In the genomic region with DNA sequence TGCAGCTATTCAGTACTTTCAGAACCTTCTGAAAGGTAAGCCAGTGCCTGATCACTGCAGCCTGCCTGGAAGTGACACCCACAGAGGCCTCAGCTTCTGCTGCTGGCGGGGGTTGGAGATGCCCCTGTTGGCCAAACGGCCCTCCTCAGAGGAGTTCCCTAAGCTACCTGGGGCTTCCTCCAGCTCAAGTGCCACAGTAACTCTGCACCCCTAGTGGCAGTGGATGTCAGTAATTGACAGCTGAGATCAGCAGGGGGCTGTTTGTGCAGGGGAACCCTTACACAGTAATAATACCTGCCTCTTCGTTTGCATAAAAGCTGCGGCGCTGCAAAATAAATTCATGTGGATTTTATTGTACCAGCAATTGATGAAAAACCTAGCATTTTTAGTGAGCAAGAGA, we compare ENCODE assay signal across 15 cellular contexts. TPM values are rescaled to one million over a fixed set of nuclear protein-coding genes. Genes with fewer than 3 reads are reported as not detected.
DNase-seq lines count a peak whose midpoint lies in the region; ATAC-seq and TF ChIP-seq lines count a peak whose summit lies in the region.
"Had no signal": no experiment of that assay in that cellular context is flagged by ENCODE, and none has a peak within 500 bp of the region (broad histone marks: within the 10 kb centered on the region; RNA-seq: fewer than 3 reads in every experiment).

No MANE protein-coding gene starts in this region.

- H3K27me3 ChIP-seq in testis, result no peaks in the 10 kb centered on the region

- intact Hi-C loops in testis (cut with DNase I; ENCODE audit: low total_unique reads), result no loop called here

- POLR2A ChIA-PET in WTC11 (lab: Charles Lee), result no interaction called here

- no peak overlapping the region for H3K4me3 ChIP-seq in testis

- H3K4me1 Mint-ChIP-seq in WTC11, result no peaks in the 10 kb centered on the region
- no peaks in the 10 kb centered on the region for H3K4me1 Mint-ChIP-seq in stimulated activated naive B cell treated with anti-CD40 and anti-IgM and Interleukin-4, amounts not matched to agents 10 μg/mL and 1 μg/mL and 100 μg/mL, for 72 hours

- CTCF ChIA-PET in WTC11 (lab: Charles Lee), result interaction anchor here (1.6 to 1.9 kb wide), 2 partner anchors 12 to 39 kb away, joined by 7 to 8 read pairs; no protein-coding TSS in a partner anchor

- H3K9me3 ChIP-seq in testis, result no peaks in the 10 kb centered on the region

- H3K9me3 Mint-ChIP-seq in WTC11, result no peaks in the 10 kb centered on the region
- no peaks in the 10 kb centered on the region for H3K9me3 Mint-ChIP-seq in stimulated activated naive B cell treated with anti-CD40 and anti-IgM and Interleukin-4, amounts not matched to agents 10 μg/mL and 1 μg/mL and 100 μg/mL, for 72 hours

- TF ChIP-seq CTCF in WTC11 (IDR thresholded peaks at IDR 0.05) (no peak), testis (IDR thresholded peaks at IDR 0.05) (no peak)

- no peak for TF ChIP-seq POLR2A in testis (IDR thresholded peaks at IDR 0.05)

- peak; percentile 11 for DNase-seq in activated gamma-delta T cell treated with Interleukin-2 at 50 U/mL for 16 hours
- DNase-seq in activated gamma-delta T cell (lab: John Stamatoyannopoulos, UW), result no peak
- DNase-seq in HuH-7 (ENCODE audit: low spot score), result peak; percentile 27
- peak; percentile 17 for DNase-seq in WTC11 (ENCODE audit: low spot score)
- DNase-seq in stimulated activated naive B cell treated with anti-CD40 and anti-IgM and Interleukin-4, amounts not matched to agents 10 μg/mL and 1 μg/mL and 100 μg/mL, for 72 hours, result no peak
- no peak for DNase-seq in stimulated activated CD4-positive, alpha-beta T cell treated with anti-CD3 and anti-CD28 coated beads, Interleukin-2, amount 100 ng/mL, for 24 hours
- no peak for DNase-seq in testis
- DNase-seq: activated CD8-positive, alpha-beta memory T cell treated with anti-CD3 and anti-CD28 coated beads, Interleukin-2, amount 50 U/mL, for 48 hours; central memory CD4-positive, alpha-beta T cell; foreskin fibroblast; KG1; SHP77 had no signal

- H3K4me3 Mint-ChIP-seq in WTC11, result no peak overlapping the region
- H3K4me3 Mint-ChIP-seq in stimulated activated naive B cell treated with anti-CD40 and anti-IgM and Interleukin-4, amounts not matched to agents 10 μg/mL and 1 μg/mL and 100 μg/mL, for 72 hours, result no peak overlapping the region

- 72 to 75% methylated on average over 5 of the region's 5 CpGs for WGBS in testis, 2 donors

- no peaks in the 10 kb centered on the region for H3K36me3 ChIP-seq in testis (ENCODE audit: low read depth, missing control alignments)

- H3K4me1 ChIP-seq in testis, result no peaks in the 10 kb centered on the region

- no peaks in the 10 kb centered on the region for H3K36me3 Mint-ChIP-seq in WTC11
- H3K36me3 Mint-ChIP-seq in stimulated activated naive B cell treated with anti-CD40 and anti-IgM and Interleukin-4, amounts not matched to agents 10 μg/mL and 1 μg/mL and 100 μg/mL, for 72 hours, result no peaks in the 10 kb centered on the region

- no peak overlapping the region for H3K27ac ChIP-seq in testis
- H3K27ac ChIP-seq: C4-2B had no signal

- no peaks in the 10 kb centered on the region for H3K27me3 Mint-ChIP-seq in WTC11 (ENCODE audit: low read depth)
- H3K27me3 Mint-ChIP-seq in stimulated activated naive B cell treated with anti-CD40 and anti-IgM and Interleukin-4, amounts not matched to agents 10 μg/mL and 1 μg/mL and 100 μg/mL, for 72 hours, result peaks cover 16 to 19% of the 10 kb centered on the region in 2 donors

- H3K27ac Mint-ChIP-seq in WTC11, result no peak overlapping the region
- H3K27ac Mint-ChIP-seq in stimulated activated naive B cell treated with anti-CD40 and anti-IgM and Interleukin-4, amounts not matched to agents 10 μg/mL and 1 μg/mL and 100 μg/mL, for 72 hours, result no peak overlapping the region

- ATAC-seq in WTC11 (peak; percentile 38; the same call in 1 of the 2 replicates), HG03565 (IDR thresholded peaks at IDR 0.05; ENCODE audit: unreplicated experiment) (no peak)
- peak; percentile 52 to 73 for ATAC-seq in stimulated activated naive B cell treated with anti-CD40 and anti-IgM and Interleukin-4, amounts not matched to agents 10 μg/mL and 1 μg/mL and 100 μg/mL, for 72 hours (replicated peaks)

TF ChIP-seq in WTC11, 78 proteins besides CTCF, POLR2A, EP300 and RAD21:
- TF ChIP-seq ZBTB21 (CRISPR knock-in tag; IDR thresholded peaks at IDR 0.05; ENCODE audit: borderline replicate concordance) (no peak), CDX4 (CRISPR knock-in tag; IDR thresholded peaks at IDR 0.05; ENCODE audit: borderline replicate concordance) (no peak), ZNF317 (CRISPR knock-in tag; IDR thresholded peaks at IDR 0.05; ENCODE audit: borderline replicate concordance, low read depth) (no peak)
- TF ChIP-seq, protein P1, sequence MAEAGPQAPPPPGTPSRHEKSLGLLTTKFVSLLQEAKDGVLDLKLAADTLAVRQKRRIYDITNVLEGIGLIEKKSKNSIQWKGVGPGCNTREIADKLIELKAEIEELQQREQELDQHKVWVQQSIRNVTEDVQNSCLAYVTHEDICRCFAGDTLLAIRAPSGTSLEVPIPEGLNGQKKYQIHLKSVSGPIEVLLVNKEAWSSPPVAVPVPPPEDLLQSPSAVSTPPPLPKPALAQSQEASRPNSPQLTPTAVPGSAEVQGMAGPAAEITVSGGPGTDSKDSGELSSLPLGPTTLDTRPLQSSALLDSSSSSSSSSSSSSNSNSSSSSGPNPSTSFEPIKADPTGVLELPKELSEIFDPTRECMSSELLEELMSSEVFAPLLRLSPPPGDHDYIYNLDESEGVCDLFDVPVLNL (CRISPR knock-in tag; IDR thresholded peaks at IDR 0.05; ENCODE audit: borderline replicate concordance, low read depth), result no peak
- TF ChIP-seq, protein P2, sequence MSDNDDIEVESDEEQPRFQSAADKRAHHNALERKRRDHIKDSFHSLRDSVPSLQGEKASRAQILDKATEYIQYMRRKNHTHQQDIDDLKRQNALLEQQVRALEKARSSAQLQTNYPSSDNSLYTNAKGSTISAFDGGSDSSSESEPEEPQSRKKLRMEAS (CRISPR knock-in tag; IDR thresholded peaks at IDR 0.05), result no peak

RNA-seq across cellular contexts. Expression of gene TDRD12, which starts 28.9 kb away (rescaled TPM):
- 1.3 to 1.8 TPM (median 1.6 TPM) in 3 replicates for total RNA-seq in WTC11 (2021)
- 10 to 100 TPM; 24.3 to 30.6 TPM for total RNA-seq in testis
- polyA plus RNA-seq in testis (ENCODE audit: insufficient read depth, low read depth, low replicate concordance), result 33.4 TPM
- total RNA-seq: mesenteric fat pad had no signal

RNA-seq across cellular contexts. Expression of gene NUDT19, which starts 56.9 kb away (rescaled TPM):
- total RNA-seq in WTC11 (2021), result 2.4 to 3.0 TPM (median 2.7 TPM) in 3 replicates
- 10 to 100 TPM; 11.3 to 15.5 TPM for total RNA-seq in testis
- polyA plus RNA-seq in testis (ENCODE audit: insufficient read depth, low read depth, low replicate concordance), result 6.7 TPM

Comparison
In these comparisons a context has a peak if more than half of its experiments do, and no peak if none do; other contexts are left out.
1. DNase-seq: peak in activated gamma-delta T cell treated with Interleukin-2 at 50 U/mL for 16 hours (single experiment), HuH-7 (single experiment) and WTC11 (single experiment); none in activated gamma-delta T cell (single experiment), stimulated activated naive B cell treated with anti-CD40 and anti-IgM and Interleukin-4, amounts not matched to agents 10 μg/mL and 1 μg/mL and 100 μg/mL, for 72 hours (single experiment), stimulated activated CD4-positive, alpha-beta T cell treated with anti-CD3 and anti-CD28 coated beads, Interleukin-2, amount 100 ng/mL, for 24 hours (0 of 2) and testis (single experiment).